1 cellular context compared by ENCODE assay signal in the genomic region with DNA sequence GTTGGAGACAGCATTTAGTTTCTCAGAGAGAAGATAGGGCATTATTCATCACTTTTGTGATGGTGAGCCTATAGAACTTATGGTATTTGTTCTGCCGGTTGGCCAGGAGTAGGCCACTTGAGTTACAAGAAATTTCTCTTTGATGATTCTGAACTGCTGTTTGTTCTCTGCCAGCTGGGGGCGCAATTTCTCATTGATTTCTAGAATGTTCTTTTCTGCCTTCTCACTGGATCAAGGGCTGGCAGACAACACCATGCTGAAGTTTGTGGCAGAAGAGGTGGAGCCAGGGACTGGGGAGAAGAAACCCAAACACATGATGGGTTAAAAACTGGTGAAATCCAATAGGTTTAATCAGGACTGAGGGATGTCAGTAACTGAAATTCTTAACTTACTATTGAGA.
TF ChIP-seq lines count a peak whose summit lies in the region.

No MANE protein-coding gene starts in this region.

TF ChIP-seq in GM23338, 12 proteins besides CTCF, POLR2A, EP300 and RAD21 (continued from another document):
- TF ChIP-seq, protein P1, sequence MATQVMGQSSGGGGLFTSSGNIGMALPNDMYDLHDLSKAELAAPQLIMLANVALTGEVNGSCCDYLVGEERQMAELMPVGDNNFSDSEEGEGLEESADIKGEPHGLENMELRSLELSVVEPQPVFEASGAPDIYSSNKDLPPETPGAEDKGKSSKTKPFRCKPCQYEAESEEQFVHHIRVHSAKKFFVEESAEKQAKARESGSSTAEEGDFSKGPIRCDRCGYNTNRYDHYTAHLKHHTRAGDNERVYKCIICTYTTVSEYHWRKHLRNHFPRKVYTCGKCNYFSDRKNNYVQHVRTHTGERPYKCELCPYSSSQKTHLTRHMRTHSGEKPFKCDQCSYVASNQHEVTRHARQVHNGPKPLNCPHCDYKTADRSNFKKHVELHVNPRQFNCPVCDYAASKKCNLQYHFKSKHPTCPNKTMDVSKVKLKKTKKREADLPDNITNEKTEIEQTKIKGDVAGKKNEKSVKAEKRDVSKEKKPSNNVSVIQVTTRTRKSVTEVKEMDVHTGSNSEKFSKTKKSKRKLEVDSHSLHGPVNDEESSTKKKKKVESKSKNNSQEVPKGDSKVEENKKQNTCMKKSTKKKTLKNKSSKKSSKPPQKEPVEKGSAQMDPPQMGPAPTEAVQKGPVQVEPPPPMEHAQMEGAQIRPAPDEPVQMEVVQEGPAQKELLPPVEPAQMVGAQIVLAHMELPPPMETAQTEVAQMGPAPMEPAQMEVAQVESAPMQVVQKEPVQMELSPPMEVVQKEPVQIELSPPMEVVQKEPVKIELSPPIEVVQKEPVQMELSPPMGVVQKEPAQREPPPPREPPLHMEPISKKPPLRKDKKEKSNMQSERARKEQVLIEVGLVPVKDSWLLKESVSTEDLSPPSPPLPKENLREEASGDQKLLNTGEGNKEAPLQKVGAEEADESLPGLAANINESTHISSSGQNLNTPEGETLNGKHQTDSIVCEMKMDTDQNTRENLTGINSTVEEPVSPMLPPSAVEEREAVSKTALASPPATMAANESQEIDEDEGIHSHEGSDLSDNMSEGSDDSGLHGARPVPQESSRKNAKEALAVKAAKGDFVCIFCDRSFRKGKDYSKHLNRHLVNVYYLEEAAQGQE (IDR thresholded peaks at IDR 0.05; ENCODE audit: unreplicated experiment): no peak
- no peak for TF ChIP-seq STAT1 (IDR thresholded peaks at IDR 0.05; ENCODE audit: unreplicated experiment)
- TF ChIP-seq, protein P2, sequence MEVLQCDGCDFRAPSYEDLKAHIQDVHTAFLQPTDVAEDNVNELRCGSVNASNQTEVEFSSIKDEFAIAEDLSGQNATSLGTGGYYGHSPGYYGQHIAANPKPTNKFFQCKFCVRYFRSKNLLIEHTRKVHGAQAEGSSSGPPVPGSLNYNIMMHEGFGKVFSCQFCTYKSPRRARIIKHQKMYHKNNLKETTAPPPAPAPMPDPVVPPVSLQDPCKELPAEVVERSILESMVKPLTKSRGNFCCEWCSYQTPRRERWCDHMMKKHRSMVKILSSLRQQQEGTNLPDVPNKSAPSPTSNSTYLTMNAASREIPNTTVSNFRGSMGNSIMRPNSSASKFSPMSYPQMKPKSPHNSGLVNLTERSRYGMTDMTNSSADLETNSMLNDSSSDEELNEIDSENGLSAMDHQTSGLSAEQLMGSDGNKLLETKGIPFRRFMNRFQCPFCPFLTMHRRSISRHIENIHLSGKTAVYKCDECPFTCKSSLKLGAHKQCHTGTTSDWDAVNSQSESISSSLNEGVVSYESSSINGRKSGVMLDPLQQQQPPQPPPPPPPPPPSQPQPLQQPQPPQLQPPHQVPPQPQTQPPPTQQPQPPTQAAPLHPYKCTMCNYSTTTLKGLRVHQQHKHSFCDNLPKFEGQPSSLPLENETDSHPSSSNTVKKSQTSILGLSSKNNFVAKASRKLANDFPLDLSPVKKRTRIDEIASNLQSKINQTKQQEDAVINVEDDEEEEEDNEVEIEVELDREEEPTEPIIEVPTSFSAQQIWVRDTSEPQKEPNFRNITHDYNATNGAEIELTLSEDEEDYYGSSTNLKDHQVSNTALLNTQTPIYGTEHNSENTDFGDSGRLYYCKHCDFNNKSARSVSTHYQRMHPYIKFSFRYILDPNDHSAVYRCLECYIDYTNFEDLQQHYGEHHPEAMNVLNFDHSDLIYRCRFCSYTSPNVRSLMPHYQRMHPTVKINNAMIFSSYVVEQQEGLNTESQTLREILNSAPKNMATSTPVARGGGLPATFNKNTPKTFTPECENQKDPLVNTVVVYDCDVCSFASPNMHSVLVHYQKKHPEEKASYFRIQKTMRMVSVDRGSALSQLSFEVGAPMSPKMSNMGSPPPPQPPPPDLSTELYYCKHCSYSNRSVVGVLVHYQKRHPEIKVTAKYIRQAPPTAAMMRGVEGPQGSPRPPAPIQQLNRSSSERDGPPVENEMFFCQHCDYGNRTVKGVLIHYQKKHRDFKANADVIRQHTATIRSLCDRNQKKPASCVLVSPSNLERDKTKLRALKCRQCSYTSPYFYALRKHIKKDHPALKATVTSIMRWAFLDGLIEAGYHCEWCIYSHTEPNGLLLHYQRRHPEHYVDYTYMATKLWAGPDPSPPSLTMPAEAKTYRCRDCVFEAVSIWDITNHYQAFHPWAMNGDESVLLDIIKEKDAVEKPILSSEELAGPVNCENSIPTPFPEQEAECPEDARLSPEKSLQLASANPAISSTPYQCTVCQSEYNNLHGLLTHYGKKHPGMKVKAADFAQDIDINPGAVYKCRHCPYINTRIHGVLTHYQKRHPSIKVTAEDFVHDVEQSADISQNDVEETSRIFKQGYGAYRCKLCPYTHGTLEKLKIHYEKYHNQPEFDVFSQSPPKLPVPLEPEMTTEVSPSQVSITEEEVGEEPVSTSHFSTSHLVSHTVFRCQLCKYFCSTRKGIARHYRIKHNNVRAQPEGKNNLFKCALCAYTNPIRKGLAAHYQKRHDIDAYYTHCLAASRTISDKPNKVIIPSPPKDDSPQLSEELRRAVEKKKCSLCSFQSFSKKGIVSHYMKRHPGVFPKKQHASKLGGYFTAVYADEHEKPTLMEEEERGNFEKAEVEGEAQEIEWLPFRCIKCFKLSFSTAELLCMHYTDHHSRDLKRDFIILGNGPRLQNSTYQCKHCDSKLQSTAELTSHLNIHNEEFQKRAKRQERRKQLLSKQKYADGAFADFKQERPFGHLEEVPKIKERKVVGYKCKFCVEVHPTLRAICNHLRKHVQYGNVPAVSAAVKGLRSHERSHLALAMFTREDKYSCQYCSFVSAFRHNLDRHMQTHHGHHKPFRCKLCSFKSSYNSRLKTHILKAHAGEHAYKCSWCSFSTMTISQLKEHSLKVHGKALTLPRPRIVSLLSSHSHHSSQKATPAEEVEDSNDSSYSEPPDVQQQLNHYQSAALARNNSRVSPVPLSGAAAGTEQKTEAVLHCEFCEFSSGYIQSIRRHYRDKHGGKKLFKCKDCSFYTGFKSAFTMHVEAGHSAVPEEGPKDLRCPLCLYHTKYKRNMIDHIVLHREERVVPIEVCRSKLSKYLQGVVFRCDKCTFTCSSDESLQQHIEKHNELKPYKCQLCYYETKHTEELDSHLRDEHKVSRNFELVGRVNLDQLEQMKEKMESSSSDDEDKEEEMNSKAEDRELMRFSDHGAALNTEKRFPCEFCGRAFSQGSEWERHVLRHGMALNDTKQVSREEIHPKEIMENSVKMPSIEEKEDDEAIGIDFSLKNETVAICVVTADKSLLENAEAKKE (CRISPR knock-in tag; IDR thresholded peaks at IDR 0.05): no peak
TF ChIP-seq in GM23338: peak in this region for 0.
